Comparison of ENCODE assay signal across 12 cellular contexts in the genomic region with DNA sequence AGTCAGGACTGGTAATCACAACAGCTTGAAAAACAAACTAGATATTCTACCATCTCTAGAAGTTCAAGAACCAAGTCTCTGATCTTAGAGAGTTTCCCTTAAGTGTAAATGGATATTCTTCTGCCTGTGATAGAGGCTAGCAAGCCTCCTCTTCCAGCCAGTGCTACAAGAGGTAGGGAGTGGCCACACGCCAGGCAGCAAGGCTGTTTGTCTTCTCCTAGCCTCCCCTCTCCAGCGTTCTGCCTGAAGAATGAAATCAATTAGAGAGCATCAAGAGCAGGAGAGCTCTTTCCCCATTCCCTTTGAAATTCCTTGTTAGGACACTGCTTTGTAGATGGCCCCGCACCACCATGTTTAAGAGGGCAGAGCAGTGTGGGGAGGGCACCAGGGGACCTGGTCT. TPM values are rescaled to one million over a fixed set of nuclear protein-coding genes. Genes with fewer than 3 reads are reported as not detected.
A peak's percentile ranks its signal among the peaks of the same experiment; 100 is the strongest.
DNase-seq lines count a peak whose midpoint lies in the region; ATAC-seq, FAIRE-seq and TF ChIP-seq lines count a peak whose summit lies in the region.
"Had no signal": no experiment of that assay in that cellular context is flagged by ENCODE, and none has a peak within 500 bp of the region (broad histone marks: within the 10 kb centered on the region; RNA-seq: fewer than 3 reads in every experiment).

No MANE protein-coding gene starts in this region.

- peak overlapping the region; percentile 14 to 94 (median 52) for H3K4me3 Mint-ChIP-seq in IgD-negative memory B cell

- no peaks in the 10 kb centered on the region for H3K27me3 ChIP-seq in lower lobe of right lung (ENCODE audit: low read depth)
- no peaks in the 10 kb centered on the region for H3K27me3 ChIP-seq in pancreas
- H3K27me3 ChIP-seq in uterus: no peaks in the 10 kb centered on the region
- H3K27me3 ChIP-seq: cardiac muscle cell had no signal

- TF ChIP-seq POLR2A in GM12892 (IDR thresholded peaks at IDR 0.05; ENCODE audit: low read depth, low read length) (no peak), uterus (IDR thresholded peaks at IDR 0.05) (no peak)

- no peak overlapping the region for H3K4me3 ChIP-seq in lower lobe of right lung
- no peak overlapping the region for H3K4me3 ChIP-seq in pancreas
- no peak overlapping the region for H3K4me3 ChIP-seq in uterus
- H3K4me3 ChIP-seq: cardiac muscle cell had no signal

- peaks cover 1% of the 10 kb centered on the region for H3K36me3 Mint-ChIP-seq in IgD-negative memory B cell

- WGBS in pancreas, 2 donors: 69 to 70% methylated on average over 3 of the region's 3 CpGs

- DNase-seq in GM12892 (ENCODE audit: insufficient read length) (no peak), lower lobe of right lung (peak; percentile 44), medulla oblongata (ENCODE audit: extremely low spot score) (no peak), pancreas (no peak), uterus (no peak)
- DNase-seq: activated CD8-positive, alpha-beta memory T cell treated with anti-CD3 and anti-CD28 coated beads, Interleukin-2, amount 50 U/mL, for 48 hours; kidney; occipital lobe had no signal

- H3K27ac ChIP-seq in lower lobe of right lung (no peak overlapping the region), pancreas (no peak overlapping the region), uterus (no peak overlapping the region)
- H3K27ac ChIP-seq: cardiac muscle cell had no signal

- peaks cover 55% of the 10 kb centered on the region for H3K4me1 ChIP-seq in lower lobe of right lung
- H3K4me1 ChIP-seq in pancreas: no peaks in the 10 kb centered on the region
- no peaks in the 10 kb centered on the region for H3K4me1 ChIP-seq in uterus

- H3K27me3 Mint-ChIP-seq in IgD-negative memory B cell: no peaks in the 10 kb centered on the region

- FAIRE-seq in GM12892 (lab: Jason Lieb, UNC): peak; percentile 87
- no peak for FAIRE-seq in pancreas (lab: Jason Lieb, UNC)
- FAIRE-seq: kidney had no signal

- H3K36me3 ChIP-seq in lower lobe of right lung (no peaks in the 10 kb centered on the region), pancreas (no peaks in the 10 kb centered on the region), uterus (no peaks in the 10 kb centered on the region)
- H3K36me3 ChIP-seq: cardiac muscle cell had no signal

- H3K9me3 ChIP-seq in lower lobe of right lung (no peaks in the 10 kb centered on the region), pancreas (no peaks in the 10 kb centered on the region), uterus (no peaks in the 10 kb centered on the region)

- TF ChIP-seq CTCF in lower lobe of right lung (IDR thresholded peaks at IDR 0.05) (no peak), pancreas (IDR thresholded peaks at IDR 0.05) (no peak), uterus (IDR thresholded peaks at IDR 0.05) (no peak)

- intact Hi-C loops in lower lobe of right lung (cut with DNase I) (no loop called here), pancreas (cut with DNase I) (no loop called here), uterus (cut with DNase I; ENCODE audit: low total_unique reads) (no loop called here)

- ATAC-seq in GM19467 (IDR thresholded peaks at IDR 0.05; ENCODE audit: unreplicated experiment) (peak; percentile 5), lower lobe of right lung (no peak), SK-N-SH treated with all-trans-retinoic acid at 6 μM for 48 hours (no peak), pancreas (no peak)

- H3K9me3 Mint-ChIP-seq in IgD-negative memory B cell: no peaks in the 10 kb centered on the region

- peaks cover 87 to 90% (median 89%) of the 10 kb centered on the region in 3 donors for H3K4me1 Mint-ChIP-seq in IgD-negative memory B cell

- peak overlapping the region; percentile 19 to 65 (median 35) for H3K27ac Mint-ChIP-seq in IgD-negative memory B cell

TF ChIP-seq in SK-N-SH treated with all-trans-retinoic acid at 6 μM for 48 hours, 23 proteins besides CTCF, POLR2A, EP300 and RAD21:
- TF ChIP-seq, protein P1, sequence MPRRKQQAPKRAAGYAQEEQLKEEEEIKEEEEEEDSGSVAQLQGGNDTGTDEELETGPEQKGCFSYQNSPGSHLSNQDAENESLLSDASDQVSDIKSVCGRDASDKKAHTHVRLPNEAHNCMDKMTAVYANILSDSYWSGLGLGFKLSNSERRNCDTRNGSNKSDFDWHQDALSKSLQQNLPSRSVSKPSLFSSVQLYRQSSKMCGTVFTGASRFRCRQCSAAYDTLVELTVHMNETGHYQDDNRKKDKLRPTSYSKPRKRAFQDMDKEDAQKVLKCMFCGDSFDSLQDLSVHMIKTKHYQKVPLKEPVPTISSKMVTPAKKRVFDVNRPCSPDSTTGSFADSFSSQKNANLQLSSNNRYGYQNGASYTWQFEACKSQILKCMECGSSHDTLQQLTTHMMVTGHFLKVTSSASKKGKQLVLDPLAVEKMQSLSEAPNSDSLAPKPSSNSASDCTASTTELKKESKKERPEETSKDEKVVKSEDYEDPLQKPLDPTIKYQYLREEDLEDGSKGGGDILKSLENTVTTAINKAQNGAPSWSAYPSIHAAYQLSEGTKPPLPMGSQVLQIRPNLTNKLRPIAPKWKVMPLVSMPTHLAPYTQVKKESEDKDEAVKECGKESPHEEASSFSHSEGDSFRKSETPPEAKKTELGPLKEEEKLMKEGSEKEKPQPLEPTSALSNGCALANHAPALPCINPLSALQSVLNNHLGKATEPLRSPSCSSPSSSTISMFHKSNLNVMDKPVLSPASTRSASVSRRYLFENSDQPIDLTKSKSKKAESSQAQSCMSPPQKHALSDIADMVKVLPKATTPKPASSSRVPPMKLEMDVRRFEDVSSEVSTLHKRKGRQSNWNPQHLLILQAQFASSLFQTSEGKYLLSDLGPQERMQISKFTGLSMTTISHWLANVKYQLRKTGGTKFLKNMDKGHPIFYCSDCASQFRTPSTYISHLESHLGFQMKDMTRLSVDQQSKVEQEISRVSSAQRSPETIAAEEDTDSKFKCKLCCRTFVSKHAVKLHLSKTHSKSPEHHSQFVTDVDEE (CRISPR knock-in tag; IDR thresholded peaks at IDR 0.05): no peak
- TF ChIP-seq ZNF8 (CRISPR knock-in tag; IDR thresholded peaks at IDR 0.05) (no peak), ZFP30 (CRISPR knock-in tag; IDR thresholded peaks at IDR 0.05) (no peak), ESRRG (CRISPR knock-in tag; IDR thresholded peaks at IDR 0.05) (no peak), PPARA (CRISPR knock-in tag; IDR thresholded peaks at IDR 0.05; ENCODE audit: borderline replicate concordance) (no peak), OSR1 (CRISPR knock-in tag; IDR thresholded peaks at IDR 0.05) (no peak), BACH2 (CRISPR knock-in tag; IDR thresholded peaks at IDR 0.05; ENCODE audit: borderline replicate concordance) (no peak), ARNTL (CRISPR knock-in tag; IDR thresholded peaks at IDR 0.05; ENCODE audit: borderline replicate concordance, low read depth) (no peak), TCF4 (CRISPR knock-in tag; IDR thresholded peaks at IDR 0.05; ENCODE audit: borderline replicate concordance) (no peak), GLIS3 (CRISPR knock-in tag; IDR thresholded peaks at IDR 0.05) (no peak), TOX (CRISPR knock-in tag; IDR thresholded peaks at IDR 0.05; ENCODE audit: borderline replicate concordance) (no peak)
- TF ChIP-seq, protein P2, sequence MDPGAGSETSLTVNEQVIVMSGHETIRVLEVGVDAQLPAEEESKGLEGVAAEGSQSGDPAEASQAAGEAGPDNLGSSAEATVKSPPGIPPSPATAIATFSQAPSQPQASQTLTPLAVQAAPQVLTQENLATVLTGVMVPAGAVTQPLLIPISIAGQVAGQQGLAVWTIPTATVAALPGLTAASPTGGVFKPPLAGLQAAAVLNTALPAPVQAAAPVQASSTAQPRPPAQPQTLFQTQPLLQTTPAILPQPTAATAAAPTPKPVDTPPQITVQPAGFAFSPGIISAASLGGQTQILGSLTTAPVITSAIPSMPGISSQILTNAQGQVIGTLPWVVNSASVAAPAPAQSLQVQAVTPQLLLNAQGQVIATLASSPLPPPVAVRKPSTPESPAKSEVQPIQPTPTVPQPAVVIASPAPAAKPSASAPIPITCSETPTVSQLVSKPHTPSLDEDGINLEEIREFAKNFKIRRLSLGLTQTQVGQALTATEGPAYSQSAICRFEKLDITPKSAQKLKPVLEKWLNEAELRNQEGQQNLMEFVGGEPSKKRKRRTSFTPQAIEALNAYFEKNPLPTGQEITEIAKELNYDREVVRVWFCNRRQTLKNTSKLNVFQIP (CRISPR knock-in tag; IDR thresholded peaks at IDR 0.05; ENCODE audit: borderline replicate concordance, low read depth): no peak
- TF ChIP-seq, protein P3, sequence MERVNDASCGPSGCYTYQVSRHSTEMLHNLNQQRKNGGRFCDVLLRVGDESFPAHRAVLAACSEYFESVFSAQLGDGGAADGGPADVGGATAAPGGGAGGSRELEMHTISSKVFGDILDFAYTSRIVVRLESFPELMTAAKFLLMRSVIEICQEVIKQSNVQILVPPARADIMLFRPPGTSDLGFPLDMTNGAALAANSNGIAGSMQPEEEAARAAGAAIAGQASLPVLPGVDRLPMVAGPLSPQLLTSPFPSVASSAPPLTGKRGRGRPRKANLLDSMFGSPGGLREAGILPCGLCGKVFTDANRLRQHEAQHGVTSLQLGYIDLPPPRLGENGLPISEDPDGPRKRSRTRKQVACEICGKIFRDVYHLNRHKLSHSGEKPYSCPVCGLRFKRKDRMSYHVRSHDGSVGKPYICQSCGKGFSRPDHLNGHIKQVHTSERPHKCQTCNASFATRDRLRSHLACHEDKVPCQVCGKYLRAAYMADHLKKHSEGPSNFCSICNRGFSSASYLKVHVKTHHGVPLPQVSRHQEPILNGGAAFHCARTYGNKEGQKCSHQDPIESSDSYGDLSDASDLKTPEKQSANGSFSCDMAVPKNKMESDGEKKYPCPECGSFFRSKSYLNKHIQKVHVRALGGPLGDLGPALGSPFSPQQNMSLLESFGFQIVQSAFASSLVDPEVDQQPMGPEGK (CRISPR knock-in tag; IDR thresholded peaks at IDR 0.05; ENCODE audit: borderline replicate concordance): no peak
- TF ChIP-seq, protein P4, sequence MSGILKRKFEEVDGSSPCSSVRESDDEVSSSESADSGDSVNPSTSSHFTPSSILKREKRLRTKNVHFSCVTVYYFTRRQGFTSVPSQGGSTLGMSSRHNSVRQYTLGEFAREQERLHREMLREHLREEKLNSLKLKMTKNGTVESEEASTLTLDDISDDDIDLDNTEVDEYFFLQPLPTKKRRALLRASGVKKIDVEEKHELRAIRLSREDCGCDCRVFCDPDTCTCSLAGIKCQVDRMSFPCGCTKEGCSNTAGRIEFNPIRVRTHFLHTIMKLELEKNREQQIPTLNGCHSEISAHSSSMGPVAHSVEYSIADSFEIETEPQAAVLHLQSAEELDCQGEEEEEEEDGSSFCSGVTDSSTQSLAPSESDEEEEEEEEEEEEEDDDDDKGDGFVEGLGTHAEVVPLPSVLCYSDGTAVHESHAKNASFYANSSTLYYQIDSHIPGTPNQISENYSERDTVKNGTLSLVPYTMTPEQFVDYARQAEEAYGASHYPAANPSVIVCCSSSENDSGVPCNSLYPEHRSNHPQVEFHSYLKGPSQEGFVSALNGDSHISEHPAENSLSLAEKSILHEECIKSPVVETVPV (CRISPR knock-in tag; IDR thresholded peaks at IDR 0.05): no peak

RNA-seq across cellular contexts. Expression of a gene that starts 19.3 kb away (rescaled TPM):
- 255 TPM for polyA plus RNA-seq in GM12892 (2012; ENCODE audit: missing spikeins)
- polyA plus RNA-seq in IgD-negative memory B cell (44.9 TPM), pancreas (10 to 100 TPM; 17.3 to 33.1 TPM)
- total RNA-seq in lower lobe of right lung (134 TPM), pancreas (10 to 100 TPM; 17.0 to 35.1 (median 21.5) TPM), uterus (10 to 100 TPM; 47.6 to 94.8 (median 60.2) TPM)
